Comparison of ENCODE assay signal across 1 cellular context in the genomic region with DNA sequence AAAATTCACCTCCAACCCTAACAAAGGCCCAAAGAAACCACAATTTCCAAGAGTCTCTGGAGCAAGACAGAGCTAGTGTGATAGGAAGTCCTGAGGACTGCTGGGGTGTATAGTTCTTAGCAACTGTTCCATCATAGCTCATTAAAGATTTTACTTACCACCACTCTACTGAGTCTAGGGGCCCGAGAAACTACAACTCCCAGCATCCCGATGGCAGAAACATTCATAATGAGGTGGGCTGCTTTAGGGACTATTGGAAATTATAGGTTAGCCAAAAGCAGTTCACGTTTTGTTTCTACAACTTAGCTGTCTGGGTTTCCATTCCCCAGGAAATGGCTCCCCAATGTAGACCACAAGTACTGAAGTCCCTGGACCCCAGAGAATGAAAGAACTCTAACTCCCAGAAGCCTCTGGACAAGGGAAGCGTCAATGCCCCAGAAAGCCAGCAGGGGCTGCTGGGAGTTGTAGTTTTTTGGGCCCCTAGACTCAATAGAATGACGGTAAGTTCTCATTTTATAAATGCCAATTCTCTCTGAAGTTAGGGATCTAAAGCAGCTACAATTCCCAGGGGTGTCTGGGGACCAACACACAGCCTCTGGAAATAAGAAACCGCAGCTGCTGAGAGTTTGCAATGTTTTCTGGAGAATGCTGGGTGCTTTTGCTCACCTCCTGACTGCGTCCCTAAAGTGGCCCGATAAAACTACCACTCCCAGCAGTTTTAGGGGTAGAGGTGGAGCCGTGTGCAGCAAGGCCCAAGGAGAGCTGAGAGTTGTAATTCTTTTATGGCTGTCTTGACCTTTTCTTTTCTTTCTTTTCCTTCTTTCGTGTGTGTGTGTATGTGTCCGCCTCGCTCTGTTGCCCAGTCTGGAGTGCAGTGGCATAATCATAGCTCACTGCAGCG.
A peak's percentile ranks its signal among the peaks of the same experiment; 100 is the strongest.
TF ChIP-seq lines count a peak whose summit lies in the region.

No MANE protein-coding gene starts in this region.

TF ChIP-seq in GM12878, 131 proteins besides CTCF, POLR2A, EP300 and RAD21:
- peak; percentile 95 for TF ChIP-seq CREB1 (IDR thresholded peaks at IDR 0.05; ENCODE audit: low read depth)
- TF ChIP-seq RUNX3 (IDR thresholded peaks at IDR 0.05; ENCODE audit: low read length) = peak; percentile 33; the same call in 1 of the 2 replicates
- TF ChIP-seq SRF (IDR thresholded peaks at IDR 0.05; ENCODE audit: low read depth in 2 of 2, low read length in 2 of 2) = 0 out of 4 replicates have a peak, but pooled peaks of 1 of the 2 experiments have one; percentile 39
- peak; percentile 87; the same call in 1 of the 2 replicates for TF ChIP-seq TARDBP (IDR thresholded peaks at IDR 0.05; ENCODE audit: borderline replicate concordance)
- TF ChIP-seq GABPA (IDR thresholded peaks at IDR 0.05; ENCODE audit: low read depth) = peak; percentile 83; the same call in 1 of the 2 replicates
- peak; percentile 31; the same call in 1 of the 2 replicates for TF ChIP-seq ATF3 (IDR thresholded peaks at IDR 0.05; ENCODE audit: borderline replicate concordance, extremely low read depth, low read depth, low read length)
- TF ChIP-seq RELA (IDR thresholded peaks at IDR 0.05; ENCODE audit: borderline replicate concordance, partially characterized antibody) = no peak
- peak; percentile 58 for TF ChIP-seq NR2C1 (IDR thresholded peaks at IDR 0.05)
- TF ChIP-seq YY1 (IDR thresholded peaks at IDR 0.05; ENCODE audit: low read depth, low read length) = peak; percentile 85
- TF ChIP-seq IKZF1 (conservative IDR thresholded peaks at IDR 0.05) = peak; percentile 93
- TF ChIP-seq STAT3 (IDR thresholded peaks at IDR 0.05; ENCODE audit: low read depth, low read length) = no peak
- no peak for TF ChIP-seq ZNF24 (IDR thresholded peaks at IDR 0.05)
- peak; percentile 62; the same call in 1 of the 2 replicates for TF ChIP-seq ZBTB40 (IDR thresholded peaks at IDR 0.05; ENCODE audit: borderline replicate concordance)
- TF ChIP-seq CREM (IDR thresholded peaks at IDR 0.05; ENCODE audit: low read depth) = peak; percentile 97
- TF ChIP-seq HCFC1 (IDR thresholded peaks at IDR 0.05; ENCODE audit: low read length) = peak; percentile 90
- peak; percentile 98 for TF ChIP-seq SIX5 (IDR thresholded peaks at IDR 0.05; ENCODE audit: low read depth, low read length, severe bottlenecking)
